Comparison of ENCODE assay signal across 32 cellular contexts in the genomic region with DNA sequence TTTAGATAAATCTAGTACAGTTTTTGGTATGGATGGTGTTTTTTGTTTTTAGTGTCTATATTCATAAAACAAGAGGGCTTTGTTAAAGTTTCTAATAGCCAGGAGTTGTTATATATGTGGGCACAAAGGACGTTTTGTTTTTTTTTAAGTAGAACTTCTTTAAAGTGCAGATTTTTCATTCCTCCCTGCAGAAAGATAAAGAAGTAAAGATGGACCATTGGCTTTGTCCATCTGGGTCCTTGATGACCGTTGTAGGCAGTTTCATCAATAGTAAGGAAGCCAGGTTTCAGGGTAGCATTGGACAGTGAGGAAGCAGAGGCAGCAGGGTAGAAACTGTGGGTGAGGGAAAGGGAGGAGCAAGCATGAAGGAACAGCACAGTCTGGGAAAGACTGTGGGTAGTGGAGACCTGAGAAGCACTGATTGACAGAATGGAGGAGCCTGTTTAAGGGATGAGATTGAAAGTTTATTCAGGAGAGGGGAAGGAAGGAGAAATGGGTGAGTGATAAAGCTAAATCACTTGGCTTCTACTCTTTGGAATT. TPM values are rescaled to one million over a fixed set of nuclear protein-coding genes. Genes with fewer than 3 reads are reported as not detected.
DNase-seq lines count a peak whose midpoint lies in the region; ATAC-seq and TF ChIP-seq lines count a peak whose summit lies in the region.
"Had no signal": no experiment of that assay in that cellular context is flagged by ENCODE, and none has a peak within 500 bp of the region (broad histone marks: within the 10 kb centered on the region; RNA-seq: fewer than 3 reads in every experiment).

No MANE protein-coding gene starts in this region.

- H3K9me3 Mint-ChIP-seq in activated naive CD4-positive, alpha-beta T cell treated with anti-CD3 and anti-CD28 coated beads, Interleukin-2, amount 50 U/mL, for 24 hours: no peaks in the 10 kb centered on the region
- no peaks in the 10 kb centered on the region for H3K9me3 Mint-ChIP-seq in activated naive CD4-positive, alpha-beta T cell treated with anti-CD3 and anti-CD28 coated beads, Interleukin-2, amount 50 U/mL, for 72 hours
- no peaks in the 10 kb centered on the region for H3K9me3 Mint-ChIP-seq in progenitor cell of endocrine pancreas (ENCODE audit: low read depth)
- H3K9me3 Mint-ChIP-seq: activated CD4-positive, alpha-beta T cell treated with anti-CD3 and anti-CD28 coated beads, Interleukin-2, amount 10 ng/mL, durations not matched to agents 7 days and 5 days; activated T-cell treated with anti-CD3 and anti-CD28 coated beads, Interleukin-2, amount 50 U/mL, for 4 hours; CD8-positive, alpha-beta T cell had no signal

- in situ Hi-C loops in SK-MEL-5 (cut with HindIII; ENCODE audit: low pct_unique_long_range_greater_than_20kb, low sequenced_read_pairs): no loop called here

- TF ChIP-seq CTCF in esophagus muscularis mucosa (IDR thresholded peaks at IDR 0.05) (no peak), progenitor cell of endocrine pancreas (IDR thresholded peaks at IDR 0.05; ENCODE audit: unreplicated experiment) (no peak)

- 67% methylated on average over 2 of the region's 2 CpGs for WGBS in esophagus muscularis mucosa

- no peaks in the 10 kb centered on the region for H3K27me3 Mint-ChIP-seq in activated naive CD4-positive, alpha-beta T cell treated with anti-CD3 and anti-CD28 coated beads, Interleukin-2, amount 50 U/mL, for 24 hours
- no peaks in the 10 kb centered on the region for H3K27me3 Mint-ChIP-seq in progenitor cell of endocrine pancreas
- H3K27me3 Mint-ChIP-seq: activated CD4-positive, alpha-beta T cell treated with anti-CD3 and anti-CD28 coated beads, Interleukin-2, amount 10 ng/mL, durations not matched to agents 7 days and 5 days had no signal

- intact Hi-C loops in esophagus muscularis mucosa (cut with DNase I): no loop called here

- no peak overlapping the region for H3K27ac Mint-ChIP-seq in activated naive CD4-positive, alpha-beta T cell treated with anti-CD3 and anti-CD28 coated beads, Interleukin-2, amount 50 U/mL, for 24 hours
- peak overlapping the region in 1 of 2 donors; percentile 11 for H3K27ac Mint-ChIP-seq in activated naive CD4-positive, alpha-beta T cell treated with anti-CD3 and anti-CD28 coated beads, Interleukin-2, amount 50 U/mL, for 72 hours
- peak overlapping the region; percentile 7 for H3K27ac Mint-ChIP-seq in progenitor cell of endocrine pancreas
- H3K27ac Mint-ChIP-seq: activated CD4-positive, alpha-beta T cell treated with anti-CD3 and anti-CD28 coated beads, Interleukin-2, amount 10 ng/mL, durations not matched to agents 7 days and 5 days; CD8-positive, alpha-beta T cell had no signal

- no peak for TF ChIP-seq POLR2A in esophagus muscularis mucosa (IDR thresholded peaks at IDR 0.05; ENCODE audit: low read depth)

- no peak for DNase-seq in activated naive CD4-positive, alpha-beta T cell treated with anti-CD3 and anti-CD28 coated beads, Interleukin-2, amount 50 U/mL, for 72 hours (ENCODE audit: low spot score in 2 of 2)
- DNase-seq in SK-MEL-5 (ENCODE audit: low read depth, low spot score) (peak; percentile 65), esophagus muscularis mucosa (ENCODE audit: extremely low spot score) (peak; percentile 55), progenitor cell of endocrine pancreas (ENCODE audit: low spot score, unreplicated experiment) (no peak), dermis blood vessel endothelial cell (no peak)
- DNase-seq in stimulated activated CD4-positive, alpha-beta T cell treated with anti-CD3 and anti-CD28 coated beads, Interleukin-15, amount 100 ng/mL, for 24 hours: no peak
- DNase-seq: activated CD4-positive, alpha-beta T cell treated with anti-CD3 and anti-CD28 coated beads, Interleukin-2, amount 10 ng/mL, durations not matched to agents 7 days and 5 days; activated naive CD4-positive, alpha-beta T cell; activated T-cell treated with anti-CD3 and anti-CD28 coated beads, Interleukin-2, amount 50 U/mL, for 4 hours; amniotic stem cell; CD8-positive, alpha-beta T cell; DMS53; effector memory CD4-positive, alpha-beta T cell; erythroblast; foreskin keratinocyte; GF-D8; heart right ventricle; NCI-H1092; NCI-H187; NCI-H2171; NCI-H524; NK-92 treated with Interleukin-12 subunit alpha and Interleukin-12 subunit beta, amount 100 ng/mL, for 24 hours; PC-3; sigmoid colon; tibial artery had no signal

- peak overlapping the region; percentile 49 for H3K4me3 Mint-ChIP-seq in activated naive CD4-positive, alpha-beta T cell treated with anti-CD3 and anti-CD28 coated beads, Interleukin-2, amount 50 U/mL, for 24 hours
- no peak overlapping the region for H3K4me3 Mint-ChIP-seq in progenitor cell of endocrine pancreas (ENCODE audit: low read depth)
- H3K4me3 Mint-ChIP-seq: activated CD4-positive, alpha-beta T cell treated with anti-CD3 and anti-CD28 coated beads, Interleukin-2, amount 10 ng/mL, durations not matched to agents 7 days and 5 days; activated T-cell treated with anti-CD3 and anti-CD28 coated beads, Interleukin-2, amount 50 U/mL, for 4 hours; CD8-positive, alpha-beta T cell had no signal

- H3K4me1 ChIP-seq in esophagus muscularis mucosa: peaks cover 39 to 74% (median 64%) of the 10 kb centered on the region in 4 donors

- no peak overlapping the region for H3K4me3 ChIP-seq in esophagus muscularis mucosa
- H3K4me3 ChIP-seq: heart right ventricle, prostate gland, sigmoid colon, tibial artery had no signal

- no peak for TF ChIP-seq EP300 in esophagus muscularis mucosa (IDR thresholded peaks at IDR 0.05)

- H3K9me3 ChIP-seq in esophagus muscularis mucosa: no peaks in the 10 kb centered on the region
- H3K9me3 ChIP-seq: heart right ventricle, prostate gland, sigmoid colon, tibial artery had no signal

- no peaks in the 10 kb centered on the region for H3K27me3 ChIP-seq in esophagus muscularis mucosa
- H3K27me3 ChIP-seq: foreskin keratinocyte, heart right ventricle, sigmoid colon, tibial artery had no signal

- ATAC-seq in activated naive CD4-positive, alpha-beta T cell treated with anti-CD3 and anti-CD28 coated beads, Interleukin-2, amount 50 U/mL, for 72 hours: no peak
- no peak for ATAC-seq in GM19397 (IDR thresholded peaks at IDR 0.05; ENCODE audit: unreplicated experiment)
- ATAC-seq: activated T-cell treated with anti-CD3 and anti-CD28 coated beads, Interleukin-2, amount 50 U/mL, for 4 hours; CD8-positive, alpha-beta T cell; foreskin keratinocyte; HCT116; heart right ventricle; PC-3 had no signal

- H3K36me3 Mint-ChIP-seq in activated naive CD4-positive, alpha-beta T cell treated with anti-CD3 and anti-CD28 coated beads, Interleukin-2, amount 50 U/mL, for 24 hours: peaks cover 9% of the 10 kb centered on the region
- H3K36me3 Mint-ChIP-seq in activated naive CD4-positive, alpha-beta T cell treated with anti-CD3 and anti-CD28 coated beads, Interleukin-2, amount 50 U/mL, for 72 hours: peaks cover 11 to 15% of the 10 kb centered on the region in 2 donors
- peaks cover 8% of the 10 kb centered on the region for H3K36me3 Mint-ChIP-seq in progenitor cell of endocrine pancreas (ENCODE audit: insufficient read depth)

- H3K4me1 Mint-ChIP-seq in activated naive CD4-positive, alpha-beta T cell treated with anti-CD3 and anti-CD28 coated beads, Interleukin-2, amount 50 U/mL, for 24 hours: peaks cover 58% of the 10 kb centered on the region
- peaks cover 30% of the 10 kb centered on the region for H3K4me1 Mint-ChIP-seq in progenitor cell of endocrine pancreas (ENCODE audit: low read depth)

- H3K27ac ChIP-seq in esophagus muscularis mucosa (replicated peaks in 1 of 4): peak overlapping the region in 2 of 4 donors; percentile 13 to 93
- H3K27ac ChIP-seq: foreskin keratinocyte, prostate gland had no signal

- H3K36me3 ChIP-seq in esophagus muscularis mucosa: peaks cover 0 to 20% (median 12%) of the 10 kb centered on the region in 4 donors
- H3K36me3 ChIP-seq: prostate gland had no signal

RNA-seq across cellular contexts. Expression of gene CALU, which starts 5.3 kb away (rescaled TPM):
- 10 to 100 TPM; 28.6 to 48.9 TPM for total RNA-seq in activated naive CD4-positive, alpha-beta T cell treated with anti-CD3 and anti-CD28 coated beads, Interleukin-2, amount 50 U/mL, for 72 hours
- total RNA-seq in SK-MEL-5 (2014; rRNA removed; shearing (Covaris generic)): 707 and 727 TPM in 2 replicates
- polyA plus RNA-seq in SK-MEL-5 (2015; cell fraction: cytosol; rRNA removed): 614 and 674 TPM in 2 replicates
- polyA plus RNA-seq in SK-MEL-5 (2015; cell fraction: nucleus; rRNA removed): 161 and 225 TPM in 2 replicates
- 100 to 1,000 TPM; 188 to 269 (median 199) TPM for total RNA-seq in esophagus muscularis mucosa
- 107 and 111 TPM in 2 replicates for total RNA-seq in progenitor cell of endocrine pancreas
- total RNA-seq in dermis blood vessel endothelial cell: 421 and 506 TPM in 2 replicates

RNA-seq across cellular contexts. Expression of gene OPN1SW, which starts 31.2 kb away (rescaled TPM):
- total RNA-seq in activated naive CD4-positive, alpha-beta T cell treated with anti-CD3 and anti-CD28 coated beads, Interleukin-2, amount 50 U/mL, for 72 hours: not detected
- total RNA-seq in SK-MEL-5 (2014; rRNA removed; shearing (Covaris generic)): not detected in 2 replicates
- not detected in 2 replicates for polyA plus RNA-seq in SK-MEL-5 (2015; cell fraction: cytosol; rRNA removed)
- polyA plus RNA-seq in SK-MEL-5 (2015; cell fraction: nucleus; rRNA removed): not detected in 2 replicates
- total RNA-seq in esophagus muscularis mucosa (not detected), progenitor cell of endocrine pancreas (not detected in 2 replicates), dermis blood vessel endothelial cell (not detected in 2 replicates)
- total RNA-seq: A172; activated CD4-positive, alpha-beta T cell treated with anti-CD3 and anti-CD28 coated beads, Interleukin-2, amount 10 ng/mL, durations not matched to agents 7 days and 5 days; activated T-cell treated with anti-CD3 and anti-CD28 coated beads, Interleukin-2, amount 50 U/mL, for 4 hours; bronchial epithelial cell; CD8-positive, alpha-beta T cell; foreskin keratinocyte; heart right ventricle; lung microvascular endothelial cell; PC-3; prostate gland; sigmoid colon had no signal
- polyA plus RNA-seq: foreskin keratinocyte, heart right ventricle, sigmoid colon had no signal

RNA-seq across cellular contexts. Expression of gene CCDC136, which starts 47.3 kb away (rescaled TPM):
- total RNA-seq in activated naive CD4-positive, alpha-beta T cell treated with anti-CD3 and anti-CD28 coated beads, Interleukin-2, amount 50 U/mL, for 72 hours: 10 to 100 TPM in 1 of 2 donors, 1 to 10 TPM in 1; 6.7 to 20.3 TPM
- total RNA-seq in SK-MEL-5 (2014; rRNA removed; shearing (Covaris generic)): 13.6 and 14.2 TPM in 2 replicates
- polyA plus RNA-seq in SK-MEL-5 (2015; cell fraction: cytosol; rRNA removed): 9.8 and 12.2 TPM in 2 replicates
- 65.2 and 101 TPM in 2 replicates for polyA plus RNA-seq in SK-MEL-5 (2015; cell fraction: nucleus; rRNA removed)
- total RNA-seq in esophagus muscularis mucosa (10 to 100 TPM; 20.7 to 36.5 (median 33.7) TPM), progenitor cell of endocrine pancreas (66.3 and 74.2 TPM in 2 replicates), dermis blood vessel endothelial cell (0.88 and 1.7 TPM in 2 replicates)

Comparison
In these comparisons a context has a peak if more than half of its experiments do, and no peak if none do; other contexts are left out.
1. DNase-seq: peak in SK-MEL-5 (single experiment) and esophagus muscularis mucosa (single experiment); none in activated naive CD4-positive, alpha-beta T cell treated with anti-CD3 and anti-CD28 coated beads, Interleukin-2, amount 50 U/mL, for 72 hours (0 of 2), progenitor cell of endocrine pancreas (single experiment), stimulated activated CD4-positive, alpha-beta T cell treated with anti-CD3 and anti-CD28 coated beads, Interleukin-15, amount 100 ng/mL, for 24 hours (single experiment) and dermis blood vessel endothelial cell (single experiment).